Comparison of ENCODE assay signal across 28 cellular contexts in the genomic region with DNA sequence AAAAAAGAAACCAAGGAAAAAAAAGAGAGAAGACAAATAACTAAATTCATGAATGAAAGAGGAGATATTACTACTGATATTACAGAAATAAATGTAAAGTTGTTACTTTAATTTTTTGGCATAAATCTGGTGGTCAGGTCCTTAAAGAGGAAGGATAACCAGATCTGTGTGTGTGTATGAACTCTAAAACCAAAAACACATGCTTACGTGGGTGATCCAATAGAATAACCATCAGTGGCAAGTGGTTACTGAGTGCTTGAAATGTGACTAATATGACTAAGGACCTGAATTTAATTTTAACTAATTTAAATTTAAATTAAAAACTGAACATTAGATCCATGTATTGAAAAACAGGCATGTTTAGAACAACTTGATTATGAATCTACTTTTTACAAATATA. TPM values are rescaled to one million over a fixed set of nuclear protein-coding genes. Genes with fewer than 3 reads are reported as not detected.
"Had no signal": no experiment of that assay in that cellular context is flagged by ENCODE, and none has a peak within 500 bp of the region (broad histone marks: within the 10 kb centered on the region; RNA-seq: fewer than 3 reads in every experiment).

No MANE protein-coding gene starts in this region.

- H3K9ac ChIP-seq: parathyroid adenoma had no signal

- H2AFZ ChIP-seq: parathyroid adenoma had no signal

- ATAC-seq: naive thymus-derived CD8-positive, alpha-beta T cell; natural killer cell treated with Interleukin-12 subunit alpha and Interleukin-12 subunit beta and Interleukin-15 and Interleukin-18, amount 100 ng/mL, for 72 hours; psoas muscle; right cardiac atrium; right lobe of liver; stimulated activated effector memory CD8-positive, alpha-beta T cell treated with anti-CD3 and anti-CD28 coated beads, Interleukin-12 subunit alpha, Interleukin-12 subunit beta, amount 100 ng/mL, for 72 hours; stimulated activated naive B cell treated with anti-CD40 and anti-IgM and Interleukin-4, amounts not matched to agents 10 μg/mL and 1 μg/mL and 100 μg/mL, for 72 hours had no signal

- H3K27ac ChIP-seq: ovary, parathyroid adenoma, psoas muscle, right lobe of liver, sigmoid colon, thoracic aorta, thyroid gland, transverse colon, upper lobe of left lung, vagina had no signal

- H3K27me3 ChIP-seq: ovary, right lobe of liver, sigmoid colon, stomach, thyroid gland, transverse colon, upper lobe of left lung, vagina had no signal

- H3K9me3 ChIP-seq: ovary, psoas muscle, right lobe of liver, thoracic aorta, thyroid gland, vagina had no signal

- H3K79me2 ChIP-seq: parathyroid adenoma had no signal

- H3K4me1 ChIP-seq: parathyroid adenoma, psoas muscle, right lobe of liver, sigmoid colon, thyroid gland had no signal

- H3K4me3 ChIP-seq: ovary, psoas muscle, right lobe of liver, sigmoid colon, stomach, thoracic aorta, thyroid gland, transverse colon, upper lobe of left lung, vagina had no signal

- H3K36me3 ChIP-seq: ovary, right lobe of liver, sigmoid colon, stomach, thoracic aorta, thyroid gland, transverse colon, upper lobe of left lung, vagina had no signal

- DNase-seq: naive thymus-derived CD8-positive, alpha-beta T cell; nephron progenitor cell; occipital lobe; ovary; posterior cingulate gyrus; psoas muscle; right cardiac atrium; right lobe of liver; sigmoid colon; small intestine; stimulated activated CD4-positive, alpha-beta T cell treated with anti-CD3 and anti-CD28 coated beads, Interleukin-15, amount 100 ng/mL, for 24 hours; stimulated activated CD4-positive, alpha-beta T cell treated with anti-CD3 and anti-CD28 coated beads, Interleukin-2, amount 100 ng/mL, for 24 hours; stimulated activated CD4-positive, alpha-beta T cell treated with anti-CD3 and anti-CD28 coated beads, Interleukin-2, amount 100 ng/mL, for 48 hours; stimulated activated CD4-positive, alpha-beta T cell treated with anti-CD3 and anti-CD28 coated beads, Interleukin-4, amount 100 ng/mL, for 24 hours; stimulated activated naive B cell treated with anti-CD40 and anti-IgM and Interleukin-4, amounts not matched to agents 10 μg/mL and 1 μg/mL and 100 μg/mL, for 72 hours; stimulated activated naive CD4-positive, alpha-beta T cell treated with Interleukin-2 at 50 U/mL for 16 hours; stomach; thyroid gland; transverse colon; upper lobe of left lung had no signal

RNA-seq across cellular contexts. Expression of a gene that starts 10.3 kb away (rescaled TPM):
- total RNA-seq: naive thymus-derived CD8-positive, alpha-beta T cell; neural crest cell; occipital lobe; psoas muscle; sigmoid colon; skeletal muscle tissue; temporal lobe had no signal
